ENCODE assay signal across 14 cellular contexts in genomic region chr2:40507429-40507828, GRCh38. TPM values are rescaled to one million over a fixed set of nuclear protein-coding genes. Genes with fewer than 3 reads are reported as not detected.
DNase-seq lines count a peak whose midpoint lies in the region; ATAC-seq, FAIRE-seq and TF ChIP-seq lines count a peak whose summit lies in the region.
"Had no signal": no experiment of that assay in that cellular context is flagged by ENCODE, and none has a peak within 500 bp of the region (broad histone marks: within the 10 kb centered on the region; RNA-seq: fewer than 3 reads in every experiment).

No MANE protein-coding gene starts in this region.

- ATAC-seq in GM19035 (IDR thresholded peaks at IDR 0.05; ENCODE audit: unreplicated experiment), result peak; percentile 96
- peak; percentile 93 for ATAC-seq in HG02884 (IDR thresholded peaks at IDR 0.05; ENCODE audit: unreplicated experiment)
- no peak for ATAC-seq in psoas muscle
- ATAC-seq: HepG2; stimulated activated effector memory CD8-positive, alpha-beta T cell treated with anti-CD3 and anti-CD28 coated beads, Interleukin-12 subunit alpha, Interleukin-12 subunit beta, amount 100 ng/mL, for 72 hours had no signal

- no peak for FAIRE-seq in GM12891 (lab: Jason Lieb, UNC)
- FAIRE-seq: HepG2 had no signal

- no peak for TF ChIP-seq POLR2A in GM12891 (IDR thresholded peaks at IDR 0.05; ENCODE audit: low read depth, low read length)

- no peak overlapping the region for H3K9ac ChIP-seq in colonic mucosa (ENCODE audit: low read depth in 2 of 2, low read length in 2 of 2)

- no peaks in the 10 kb centered on the region for H3K4me1 ChIP-seq in colonic mucosa
- H3K4me1 ChIP-seq in psoas muscle, result peaks cover 6% of the 10 kb centered on the region

- H3K36me3 ChIP-seq in colonic mucosa, result no peaks in the 10 kb centered on the region
- H3K36me3 ChIP-seq in psoas muscle (ENCODE audit: insufficient read depth in 1 of 2, low read depth in 1 of 2), result no peaks in the 10 kb centered on the region

- intact Hi-C loops in colonic mucosa (cut with DNase I), result no loop called here
- intact Hi-C loops in psoas muscle (cut with DNase I), result no loop called here

- H3K27me3 ChIP-seq in colonic mucosa (no peaks in the 10 kb centered on the region), psoas muscle (ENCODE audit: insufficient read depth in 3 of 3, low read length in 2 of 3) (no peaks in the 10 kb centered on the region)

- no peak overlapping the region for H3K27ac ChIP-seq in colonic mucosa
- H3K27ac ChIP-seq in psoas muscle, result no peak overlapping the region

- no peak overlapping the region for H3K4me3 ChIP-seq in colonic mucosa
- H3K4me3 ChIP-seq in psoas muscle, result no peak overlapping the region

- no peak for TF ChIP-seq CTCF in colonic mucosa (IDR thresholded peaks at IDR 0.05)
- TF ChIP-seq CTCF in psoas muscle (IDR thresholded peaks at IDR 0.05), result no peak

- H3K9me3 ChIP-seq in colonic mucosa (no peaks in the 10 kb centered on the region), psoas muscle (no peaks in the 10 kb centered on the region)

- 21 to 70% (median 51%) methylated on average over 1 of the region's 1 CpG for WGBS in psoas muscle, 3 donors

- DNase-seq in GM12891 (ENCODE audit: insufficient read length, low spot score), result no peak
- DNase-seq in Kasumi-1 (lab: John Stamatoyannopoulos, UW), result peak; percentile 37 to 42
- no peak for DNase-seq in colonic mucosa
- no peak for DNase-seq in psoas muscle
- DNase-seq in hypothalamus (lab: John Stamatoyannopoulos, UW), result no peak
- DNase-seq in A172 (ENCODE audit: low spot score), result no peak
- DNase-seq: activated CD4-positive, alpha-beta T cell treated with anti-CD3 and anti-CD28 coated beads, Interleukin-2, amount 10 ng/mL, durations not matched to agents 7 days and 5 days; NCI-H146; occipital lobe; T-helper 1 cell had no signal

TF ChIP-seq in GM12891, 5 proteins besides CTCF, POLR2A, EP300 and RAD21:
- TF ChIP-seq POU2F2 (IDR thresholded peaks at IDR 0.05; ENCODE audit: low read depth, low read length), result no peak
- peak; percentile 90 for TF ChIP-seq SPI1 (IDR thresholded peaks at IDR 0.05; ENCODE audit: low read depth, low read length)

RNA-seq across cellular contexts. Expression of gene SLC8A1, which starts 55.5 kb away (rescaled TPM):
- 0.03 TPM for polyA plus RNA-seq in GM12891 (2012; ENCODE audit: low read depth, missing spikeins)
- 10 to 100 TPM in 1 of 2 donors, 1 to 10 TPM in 1; 4.1 to 25.5 TPM for total RNA-seq in colonic mucosa
- 1 to 10 TPM; 2.3 to 4.9 (median 3.3) TPM for total RNA-seq in psoas muscle
- polyA plus RNA-seq in psoas muscle, result under 1 TPM; 0.20 to 0.39 (median 0.27) TPM
- total RNA-seq in A172 (2014; rRNA removed; shearing (Covaris generic)), result 34.5 and 37.6 TPM in 2 replicates
- total RNA-seq: HepG2 had no signal
- polyA plus RNA-seq: HepG2 had no signal

Comparison
In these comparisons a context has a peak if more than half of its experiments do, and no peak if none do; other contexts are left out.
1. DNase-seq: peak in Kasumi-1 (2 of 2); none in GM12891 (single experiment), colonic mucosa (single experiment), psoas muscle (0 of 2), hypothalamus (0 of 51) and A172 (single experiment).
2. ATAC-seq: peak in GM19035 (single experiment) and HG02884 (single experiment); none in psoas muscle (0 of 4).